Comparison of ENCODE assay signal across 17 cellular contexts in the genomic region with DNA sequence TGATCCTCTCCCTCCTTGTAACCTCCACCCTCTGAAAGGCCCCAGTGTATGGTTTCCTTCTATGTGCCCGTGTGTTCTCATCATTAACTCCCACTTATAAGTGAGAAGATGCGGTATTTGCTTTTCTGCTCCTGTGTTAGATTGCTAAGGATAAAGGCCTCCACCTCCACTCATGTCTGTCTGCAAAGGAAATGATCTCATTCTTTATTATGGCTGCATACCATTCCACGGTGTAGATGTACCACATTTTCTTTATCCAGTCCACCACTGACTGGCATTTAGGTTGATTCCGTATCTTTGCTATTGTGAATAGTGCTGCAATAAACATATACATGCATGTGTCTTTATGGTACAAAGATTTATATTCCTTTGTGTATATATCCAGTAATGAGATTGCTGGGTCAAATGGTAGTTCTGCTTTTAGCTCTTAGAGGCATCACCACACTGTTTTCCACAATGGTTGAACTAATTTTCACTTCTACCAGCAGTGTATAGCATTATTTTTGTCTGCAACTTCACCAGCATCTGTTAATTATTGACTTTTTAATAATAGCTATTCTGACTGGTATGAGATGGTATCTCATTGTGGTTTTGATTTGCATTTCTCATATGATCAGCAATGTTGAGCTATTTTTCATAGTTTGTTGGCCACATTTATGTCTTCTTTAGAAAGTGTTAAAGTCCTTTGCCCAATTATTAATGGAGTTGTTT.
DNase-seq lines count a peak whose midpoint lies in the region; ATAC-seq lines count a peak whose summit lies in the region.
"Had no signal": no experiment of that assay in that cellular context is flagged by ENCODE, and none has a peak within 500 bp of the region (broad histone marks: within the 10 kb centered on the region; RNA-seq: fewer than 3 reads in every experiment).

No MANE protein-coding gene starts in this region.

- ATAC-seq in GM18502 (IDR thresholded peaks at IDR 0.05; ENCODE audit: poor library complexity, unreplicated experiment) = peak; percentile 80
- peak; percentile 84 for ATAC-seq in GM19452 (IDR thresholded peaks at IDR 0.05; ENCODE audit: unreplicated experiment)
- ATAC-seq in HG02759 (IDR thresholded peaks at IDR 0.05; ENCODE audit: unreplicated experiment) = peak; percentile 93
- peak; percentile 96 for ATAC-seq in HG03432 (IDR thresholded peaks at IDR 0.05; ENCODE audit: unreplicated experiment)
- no peak for ATAC-seq in GM18868 (IDR thresholded peaks at IDR 0.05; ENCODE audit: unreplicated experiment)
- ATAC-seq: heart right ventricle; naive thymus-derived CD4-positive, alpha-beta T cell had no signal

- DNase-seq in mucosa of gallbladder (ENCODE audit: low spot score) (no peak), NOMO-1 treated with DMSO at 0.1 percent for 48 hours (lab: John Stamatoyannopoulos, UW; ENCODE audit: unreplicated experiment) (no peak), NCI-H1092 treated with DMSO at 0.1 percent for 48 hours (lab: John Stamatoyannopoulos, UW) (no peak)
- DNase-seq: activated T-cell treated with anti-CD3 and anti-CD28 coated beads, Interleukin-2, amount 50 U/mL, for 24 hours; erythroblast; heart right ventricle; left ventricle myocardium inferior; naive thymus-derived CD4-positive, alpha-beta T cell; NCI-H1105 treated with DMSO at 0.1 percent for 48 hours; NCI-H345; PC-9; stimulated activated CD4-positive, alpha-beta T cell treated with anti-CD3 and anti-CD28 coated beads, Interleukin-2, amount 100 ng/mL, for 24 hours had no signal
